1 cellular context compared by ENCODE assay signal in the genomic region with DNA sequence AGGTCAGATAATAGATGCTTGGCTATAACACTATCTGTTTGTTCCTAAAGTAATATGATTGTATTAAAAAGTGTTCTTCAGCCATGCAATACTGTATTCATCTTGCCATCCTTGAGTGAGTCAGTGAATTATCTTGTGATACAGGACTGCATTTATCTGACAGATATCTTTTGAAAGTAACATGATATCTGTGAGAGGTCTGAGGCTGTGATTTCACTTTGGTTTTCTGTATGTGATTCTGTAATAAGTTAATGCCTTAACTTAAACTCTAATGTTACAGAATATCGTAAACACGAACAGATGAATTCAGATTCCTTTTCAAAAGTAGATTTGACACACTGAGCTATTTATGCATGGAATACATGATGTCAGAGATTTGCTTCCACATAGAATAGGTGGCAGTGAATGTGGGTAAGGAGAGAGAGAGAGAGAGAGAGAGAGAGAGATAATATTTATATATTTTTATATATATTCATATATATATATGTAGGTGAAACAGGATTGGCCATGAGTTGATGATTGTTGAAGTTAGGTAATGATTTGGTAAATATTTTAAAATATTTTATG.
A peak's percentile ranks its signal among the peaks of the same experiment; 100 is the strongest.
TF ChIP-seq lines count a peak whose summit lies in the region.

No MANE protein-coding gene starts in this region.

TF ChIP-seq in HEK293, 187 proteins besides CTCF, POLR2A, EP300 and RAD21 (continued from another document):
- TF ChIP-seq ZNF394 (tag by site-specific recombination; IDR thresholded peaks at IDR 0.05; ENCODE audit: borderline replicate concordance) (0 out of 2 replicates have a peak, but pooled peaks have one; percentile 19), ZNF596 (tag by site-specific recombination; IDR thresholded peaks at IDR 0.05) (peak; percentile 62; the same call in 1 of the 2 replicates), ZNF112 (tag by site-specific recombination; IDR thresholded peaks at IDR 0.05) (no peak)
TF ChIP-seq in HEK293: peak in this region for 6.
